ENCODE assay signal across 28 cellular contexts in genomic region chr22:47228767-47229166, GRCh38.
"Had no signal": no experiment of that assay in that cellular context is flagged by ENCODE, and none has a peak within 500 bp of the region (broad histone marks: within the 10 kb centered on the region; RNA-seq: fewer than 3 reads in every experiment).

No MANE protein-coding gene starts in this region.

- H3K79me2 ChIP-seq: parathyroid adenoma had no signal

- H3K4me1 ChIP-seq: neural progenitor cell, parathyroid adenoma, psoas muscle, spleen, suprapubic skin, testis, tibial artery, transverse colon, upper lobe of right lung, uterus had no signal

- H3K9ac ChIP-seq: neural progenitor cell, parathyroid adenoma had no signal

- H2AFZ ChIP-seq: neural progenitor cell, parathyroid adenoma had no signal

- H3K27ac ChIP-seq: neural progenitor cell, ovary, parathyroid adenoma, psoas muscle, skin epidermis, spleen, suprapubic skin, testis, tibial artery, transverse colon, upper lobe of right lung, uterus had no signal

- H3K36me3 ChIP-seq: neural progenitor cell, ovary, spleen, suprapubic skin, tibial artery, transverse colon, upper lobe of right lung, uterus had no signal

- H3K4me3 ChIP-seq: neural progenitor cell, ovary, psoas muscle, skin epidermis, smooth muscle cell, spleen, suprapubic skin, testis, tibial artery, transverse colon, upper lobe of right lung, uterus had no signal

- DNase-seq: natural killer cell; occipital lobe; ovary; posterior cingulate gyrus; psoas muscle; right cardiac atrium; spleen; stimulated activated CD4-positive, alpha-beta T cell treated with anti-CD3 and anti-CD28 coated beads, Interleukin-12 subunit alpha, Interleukin-12 subunit beta, amount 100 ng/mL, for 4 hours; stimulated activated CD4-positive, alpha-beta T cell treated with anti-CD3 and anti-CD28 coated beads, Interleukin-1b, Interleukin-23, amount 100 ng/mL, for 48 hours; stimulated activated CD4-positive, alpha-beta T cell treated with anti-CD3 and anti-CD28 coated beads, Interleukin-4, amount 100 ng/mL, for 1 hour; stimulated activated CD4-positive, alpha-beta T cell treated with anti-CD3 and anti-CD28 coated beads, Interleukin-4, amount 100 ng/mL, for 4 hours; stimulated activated CD8-positive, alpha-beta memory T cell treated with anti-CD3 and anti-CD28 coated beads, Interleukin-4, amount 100 ng/mL, for 48 hours; stimulated activated naive CD4-positive, alpha-beta T cell; stimulated activated naive CD8-positive, alpha-beta T cell treated with anti-CD3 and anti-CD28 coated beads, Interleukin-15, amount 100 ng/mL, for 72 hours; stimulated activated naive CD8-positive, alpha-beta T cell treated with anti-CD3 and anti-CD28 coated beads, Interleukin-15, Interleukin-2, amounts not matched to agents 100 U/mL and 50 U/mL, for 24 hours; substantia nigra; testis; tibial artery; transverse colon; upper lobe of right lung; uterus had no signal

- H3K4me2 ChIP-seq: neural progenitor cell, smooth muscle cell had no signal

- ATAC-seq: natural killer cell; psoas muscle; right cardiac atrium; sciatic nerve; stimulated activated memory B cell treated with anti-CD40 and anti-IgM and Interleukin-4, amounts not matched to agents 10 μg/mL and 1 μg/mL and 100 μg/mL, for 72 hours; stimulated activated naive CD8-positive, alpha-beta T cell treated with anti-CD3 and anti-CD28 coated beads, Interleukin-15, amount 100 ng/mL, for 72 hours; stimulated activated naive CD8-positive, alpha-beta T cell treated with anti-CD3 and anti-CD28 coated beads, Interleukin-15, Interleukin-2, amounts not matched to agents 100 U/mL and 50 U/mL, for 24 hours; upper lobe of right lung had no signal

- H3K9me3 ChIP-seq: suprapubic skin, testis, transverse colon, uterus had no signal

- H3K27me3 ChIP-seq: neural progenitor cell, ovary, suprapubic skin, testis, tibial artery, uterus had no signal
